In genomic region chr9:114117614-114117995, GRCh38 we compare ENCODE assay signal across 26 cellular contexts. TPM values are rescaled to one million over a fixed set of nuclear protein-coding genes. Genes with fewer than 3 reads are reported as not detected.
"Had no signal": no experiment of that assay in that cellular context is flagged by ENCODE, and none has a peak within 500 bp of the region (broad histone marks: within the 10 kb centered on the region; RNA-seq: fewer than 3 reads in every experiment).

No MANE protein-coding gene starts in this region.

- H3K4me3 Mint-ChIP-seq: activated CD4-positive, alpha-beta memory T cell treated with anti-CD3 and anti-CD28 coated beads, Interleukin-2, amount 10 ng/mL, durations not matched to agents 7 days and 5 days; activated CD8-positive, alpha-beta memory T cell treated with anti-CD3 and anti-CD28 coated beads, Interleukin-2, amount 10 ng/mL, durations not matched to agents 7 days and 5 days; activated naive CD4-positive, alpha-beta T cell treated with anti-CD3 and anti-CD28 coated beads for 36 hours; activated naive CD8-positive, alpha-beta T cell treated with anti-CD3 and anti-CD28 coated beads, Interleukin-2, amount 50 U/mL, for 24 hours; activated T-helper 17 cell treated with anti-CD3 and anti-CD28 coated beads, Interleukin-2, amount 50 U/mL, for 72 hours; dendritic cell treated with granulocyte-macrophage colony-stimulating factor and Interleukin-4, amounts not matched to agents 40 ng/mL and 50 ng/mL, for 4 days; immature natural killer cell; naive thymus-derived CD4-positive, alpha-beta T cell had no signal

- H3K9me3 ChIP-seq: heart right ventricle, mucosa of descending colon, suprapubic skin had no signal

- H3K9me3 Mint-ChIP-seq: activated CD4-positive, alpha-beta memory T cell treated with anti-CD3 and anti-CD28 coated beads, Interleukin-2, amount 10 ng/mL, durations not matched to agents 7 days and 5 days; activated naive CD4-positive, alpha-beta T cell treated with anti-CD3 and anti-CD28 coated beads for 36 hours; activated naive CD8-positive, alpha-beta T cell treated with anti-CD3 and anti-CD28 coated beads, Interleukin-2, amount 50 U/mL, for 24 hours; activated T-helper 17 cell treated with anti-CD3 and anti-CD28 coated beads, Interleukin-2, amount 50 U/mL, for 72 hours; dendritic cell treated with granulocyte-macrophage colony-stimulating factor and Interleukin-4, amounts not matched to agents 40 ng/mL and 50 ng/mL, for 4 days; immature natural killer cell; naive thymus-derived CD4-positive, alpha-beta T cell had no signal

- H3K4me3 ChIP-seq: heart right ventricle, mucosa of descending colon, suprapubic skin had no signal

- H3K27ac ChIP-seq: heart right ventricle, suprapubic skin had no signal

- H3K27ac Mint-ChIP-seq: activated CD4-positive, alpha-beta memory T cell treated with anti-CD3 and anti-CD28 coated beads, Interleukin-2, amount 10 ng/mL, durations not matched to agents 7 days and 5 days; activated CD8-positive, alpha-beta memory T cell treated with anti-CD3 and anti-CD28 coated beads, Interleukin-2, amount 10 ng/mL, durations not matched to agents 7 days and 5 days; activated naive CD4-positive, alpha-beta T cell treated with anti-CD3 and anti-CD28 coated beads for 36 hours; activated naive CD8-positive, alpha-beta T cell treated with anti-CD3 and anti-CD28 coated beads, Interleukin-2, amount 50 U/mL, for 24 hours; activated T-helper 17 cell treated with anti-CD3 and anti-CD28 coated beads, Interleukin-2, amount 50 U/mL, for 72 hours; dendritic cell treated with granulocyte-macrophage colony-stimulating factor and Interleukin-4, amounts not matched to agents 40 ng/mL and 50 ng/mL, for 4 days; immature natural killer cell; naive thymus-derived CD4-positive, alpha-beta T cell had no signal

- H3K4me1 Mint-ChIP-seq: activated CD4-positive, alpha-beta memory T cell treated with anti-CD3 and anti-CD28 coated beads, Interleukin-2, amount 10 ng/mL, durations not matched to agents 7 days and 5 days; activated CD8-positive, alpha-beta memory T cell treated with anti-CD3 and anti-CD28 coated beads, Interleukin-2, amount 10 ng/mL, durations not matched to agents 7 days and 5 days; activated naive CD8-positive, alpha-beta T cell treated with anti-CD3 and anti-CD28 coated beads, Interleukin-2, amount 50 U/mL, for 24 hours; activated T-helper 17 cell treated with anti-CD3 and anti-CD28 coated beads, Interleukin-2, amount 50 U/mL, for 72 hours; immature natural killer cell; naive thymus-derived CD4-positive, alpha-beta T cell had no signal

- ATAC-seq: activated CD8-positive, alpha-beta memory T cell treated with anti-CD3 and anti-CD28 coated beads, Interleukin-2, amount 10 ng/mL, durations not matched to agents 7 days and 5 days; activated naive CD8-positive, alpha-beta T cell treated with anti-CD3 and anti-CD28 coated beads, Interleukin-2, amount 50 U/mL, for 24 hours; activated T-helper 17 cell treated with anti-CD3 and anti-CD28 coated beads, Interleukin-2, amount 50 U/mL, for 72 hours; esophagus mucosa; heart right ventricle; mucosa of descending colon; naive thymus-derived CD4-positive, alpha-beta T cell; stimulated activated naive CD8-positive, alpha-beta T cell treated with anti-CD3 and anti-CD28 coated beads, Interleukin-15, Interleukin-2, amounts not matched to agents 100 U/mL and 50 U/mL, for 24 hours had no signal

- H3K36me3 ChIP-seq: heart right ventricle, suprapubic skin had no signal

- H3K36me3 Mint-ChIP-seq: activated CD8-positive, alpha-beta memory T cell treated with anti-CD3 and anti-CD28 coated beads, Interleukin-2, amount 10 ng/mL, durations not matched to agents 7 days and 5 days; immature natural killer cell; naive thymus-derived CD4-positive, alpha-beta T cell had no signal

- DNase-seq: activated CD4-positive, alpha-beta memory T cell treated with anti-CD3 and anti-CD28 coated beads, Interleukin-2, amount 10 ng/mL, durations not matched to agents 7 days and 5 days; activated CD4-positive, alpha-beta T cell treated with anti-CD3 and anti-CD28 coated beads for 48 hours; activated CD4-positive, CD25-positive, alpha-beta regulatory T cell; activated CD8-positive, alpha-beta memory T cell treated with anti-CD3 and anti-CD28 coated beads, Interleukin-2, amount 10 ng/mL, durations not matched to agents 7 days and 5 days; activated naive CD4-positive, alpha-beta T cell treated with anti-CD3 and anti-CD28 coated beads for 36 hours; activated naive CD8-positive, alpha-beta T cell treated with anti-CD3 and anti-CD28 coated beads, Interleukin-2, amount 50 U/mL, for 24 hours; activated T-cell treated with anti-CD3 and anti-CD28 coated beads, Interleukin-2, amount 50 U/mL, for 1 hour; aorta; effector CD8-positive, alpha-beta T cell; heart right ventricle; immature natural killer cell; mesenchymal stem cell; mucosa of descending colon; naive thymus-derived CD4-positive, alpha-beta T cell; stimulated activated CD4-positive, alpha-beta T cell treated with anti-CD3 and anti-CD28 coated beads, Interleukin-2, amount 100 ng/mL, for 24 hours; stimulated activated naive CD8-positive, alpha-beta T cell treated with anti-CD3 and anti-CD28 coated beads, Interleukin-15, Interleukin-2, amounts not matched to agents 100 U/mL and 50 U/mL, for 24 hours; T-helper 1 cell; T-helper 9 cell; trophoblast cell had no signal

RNA-seq across cellular contexts. Expression of gene KIF12, which starts 18.5 kb away (rescaled TPM):
- total RNA-seq: activated CD4-positive, alpha-beta memory T cell treated with anti-CD3 and anti-CD28 coated beads, Interleukin-2, amount 10 ng/mL, durations not matched to agents 7 days and 5 days; activated CD8-positive, alpha-beta memory T cell treated with anti-CD3 and anti-CD28 coated beads, Interleukin-2, amount 10 ng/mL, durations not matched to agents 7 days and 5 days; activated naive CD4-positive, alpha-beta T cell treated with anti-CD3 and anti-CD28 coated beads for 36 hours; activated T-helper 17 cell treated with anti-CD3 and anti-CD28 coated beads, Interleukin-2, amount 50 U/mL, for 72 hours; aorta; bronchial epithelial cell; naive thymus-derived CD4-positive, alpha-beta T cell had no signal
- polyA plus RNA-seq: heart right ventricle; immature natural killer cell; naive thymus-derived CD4-positive, alpha-beta T cell had no signal

RNA-seq across cellular contexts. Expression of gene COL27A1, which starts 37.7 kb away (rescaled TPM):
- polyA plus RNA-seq: immature natural killer cell; naive thymus-derived CD4-positive, alpha-beta T cell had no signal

RNA-seq across cellular contexts. Expression of gene AMBP, which starts 39.5 kb away (rescaled TPM):
- total RNA-seq: activated CD4-positive, alpha-beta memory T cell treated with anti-CD3 and anti-CD28 coated beads, Interleukin-2, amount 10 ng/mL, durations not matched to agents 7 days and 5 days; activated CD8-positive, alpha-beta memory T cell treated with anti-CD3 and anti-CD28 coated beads, Interleukin-2, amount 10 ng/mL, durations not matched to agents 7 days and 5 days; activated naive CD4-positive, alpha-beta T cell treated with anti-CD3 and anti-CD28 coated beads for 36 hours; activated T-helper 17 cell treated with anti-CD3 and anti-CD28 coated beads, Interleukin-2, amount 50 U/mL, for 72 hours; aorta; bronchial epithelial cell; cerebellum; heart right ventricle; lower leg skin; naive thymus-derived CD4-positive, alpha-beta T cell had no signal
- polyA plus RNA-seq: immature natural killer cell; naive thymus-derived CD4-positive, alpha-beta T cell had no signal
